Comparison of ENCODE assay signal across 18 cellular contexts in genomic region chr9:110768887-110769286, GRCh38.
"Had no signal": no experiment of that assay in that cellular context is flagged by ENCODE, and none has a peak within 500 bp of the region (broad histone marks: within the 10 kb centered on the region; RNA-seq: fewer than 3 reads in every experiment).

No MANE protein-coding gene starts in this region.

- H3K36me3 ChIP-seq: brain microvascular endothelial cell, heart left ventricle, neural progenitor cell had no signal

- DNase-seq: activated CD4-positive, alpha-beta T cell treated with anti-CD3 and anti-CD28 coated beads, Interleukin-2, amount 50 U/mL, for 48 hours; activated CD8-positive, alpha-beta memory T cell treated with anti-CD3 and anti-CD28 coated beads, Interleukin-2, amount 10 ng/mL, durations not matched to agents 7 days and 5 days; activated gamma-delta T cell treated with Interleukin-2 at 50 U/mL for 16 hours; activated T-cell treated with anti-CD3 and anti-CD28 coated beads, Interleukin-2, amount 50 U/mL, for 48 hours; amygdala; heart left ventricle; left cardiac atrium; stimulated activated CD4-positive, alpha-beta T cell treated with anti-CD3 and anti-CD28 coated beads, Interleukin-2, amount 100 ng/mL, for 48 hours; T-helper 9 cell; trophoblast cell had no signal

- H3K9me3 Mint-ChIP-seq: dendritic cell treated with granulocyte-macrophage colony-stimulating factor and Interleukin-4, amounts not matched to agents 40 ng/mL and 50 ng/mL, for 4 days; neural progenitor cell; stimulated activated memory B cell treated with anti-CD40 and anti-IgM and Interleukin-4, amounts not matched to agents 10 μg/mL and 1 μg/mL and 100 μg/mL, for 72 hours had no signal

- H3K4me3 ChIP-seq: heart left ventricle, lung, neural progenitor cell had no signal

- H3K4me1 ChIP-seq: neural progenitor cell, parathyroid adenoma had no signal

- H3K27ac Mint-ChIP-seq: activated CD8-positive, alpha-beta memory T cell treated with anti-CD3 and anti-CD28 coated beads, Interleukin-2, amount 10 ng/mL, durations not matched to agents 7 days and 5 days; activated naive CD8-positive, alpha-beta T cell; dendritic cell treated with granulocyte-macrophage colony-stimulating factor and Interleukin-4, amounts not matched to agents 40 ng/mL and 50 ng/mL, for 4 days; neural progenitor cell; stimulated activated memory B cell treated with anti-CD40 and anti-IgM and Interleukin-4, amounts not matched to agents 10 μg/mL and 1 μg/mL and 100 μg/mL, for 72 hours had no signal

- H3K4me3 Mint-ChIP-seq: activated CD8-positive, alpha-beta memory T cell treated with anti-CD3 and anti-CD28 coated beads, Interleukin-2, amount 10 ng/mL, durations not matched to agents 7 days and 5 days; activated naive CD8-positive, alpha-beta T cell; dendritic cell treated with granulocyte-macrophage colony-stimulating factor and Interleukin-4, amounts not matched to agents 40 ng/mL and 50 ng/mL, for 4 days; neural progenitor cell; stimulated activated memory B cell treated with anti-CD40 and anti-IgM and Interleukin-4, amounts not matched to agents 10 μg/mL and 1 μg/mL and 100 μg/mL, for 72 hours had no signal

- ATAC-seq: activated CD8-positive, alpha-beta memory T cell treated with anti-CD3 and anti-CD28 coated beads, Interleukin-2, amount 10 ng/mL, durations not matched to agents 7 days and 5 days; stimulated activated memory B cell treated with anti-CD40 and anti-IgM and Interleukin-4, amounts not matched to agents 10 μg/mL and 1 μg/mL and 100 μg/mL, for 72 hours had no signal

- H3K4me1 Mint-ChIP-seq: activated CD8-positive, alpha-beta memory T cell treated with anti-CD3 and anti-CD28 coated beads, Interleukin-2, amount 10 ng/mL, durations not matched to agents 7 days and 5 days; neural progenitor cell; stimulated activated memory B cell treated with anti-CD40 and anti-IgM and Interleukin-4, amounts not matched to agents 10 μg/mL and 1 μg/mL and 100 μg/mL, for 72 hours had no signal

- H3K27ac ChIP-seq: brain microvascular endothelial cell, neural progenitor cell, parathyroid adenoma, VCaP had no signal

- H3K9me3 ChIP-seq: heart left ventricle had no signal

- H3K27me3 Mint-ChIP-seq: activated CD8-positive, alpha-beta memory T cell treated with anti-CD3 and anti-CD28 coated beads, Interleukin-2, amount 10 ng/mL, durations not matched to agents 7 days and 5 days; activated naive CD8-positive, alpha-beta T cell; stimulated activated memory B cell treated with anti-CD40 and anti-IgM and Interleukin-4, amounts not matched to agents 10 μg/mL and 1 μg/mL and 100 μg/mL, for 72 hours had no signal

- H3K36me3 Mint-ChIP-seq: activated CD8-positive, alpha-beta memory T cell treated with anti-CD3 and anti-CD28 coated beads, Interleukin-2, amount 10 ng/mL, durations not matched to agents 7 days and 5 days; activated naive CD8-positive, alpha-beta T cell; neural progenitor cell; stimulated activated memory B cell treated with anti-CD40 and anti-IgM and Interleukin-4, amounts not matched to agents 10 μg/mL and 1 μg/mL and 100 μg/mL, for 72 hours had no signal

- H3K27me3 ChIP-seq: brain microvascular endothelial cell, heart left ventricle, neural progenitor cell had no signal
